Comparison of ENCODE assay signal across 8 cellular contexts in the genomic region with DNA sequence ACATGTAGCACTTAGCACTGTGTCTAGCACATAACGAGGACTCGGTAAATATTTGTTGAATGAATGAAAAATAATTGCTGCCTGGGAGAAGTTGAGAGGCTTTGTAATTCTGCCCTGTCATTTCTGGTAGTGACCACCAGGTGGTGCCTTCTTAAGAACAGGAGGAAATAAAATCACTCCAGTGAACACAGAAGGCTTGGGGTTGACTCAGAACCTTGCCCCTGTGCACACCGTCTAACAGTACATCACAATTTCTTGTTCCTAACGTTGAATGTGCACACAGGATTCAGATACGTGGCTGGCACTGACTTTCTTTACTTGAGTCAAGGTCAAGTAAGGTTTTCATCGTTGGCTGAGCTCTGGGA.
A peak's percentile ranks its signal among the peaks of the same experiment; 100 is the strongest.
DNase-seq lines count a peak whose midpoint lies in the region; ATAC-seq and TF ChIP-seq lines count a peak whose summit lies in the region.

No MANE protein-coding gene starts in this region.

- no peaks in the 10 kb centered on the region for H3K9me3 Mint-ChIP-seq in activated naive CD4-positive, alpha-beta T cell treated with anti-CD3 and anti-CD28 coated beads for 36 hours

- DNase-seq in AG10803 (ENCODE audit: low read depth) (peak; percentile 2), GM23248 (peak; percentile 35), OCI-LY7 (ENCODE audit: low spot score) (peak; percentile 53), iris pigment epithelial cell (ENCODE audit: low read depth) (peak; percentile 47), sigmoid colon (no peak)
- DNase-seq in activated naive CD4-positive, alpha-beta T cell treated with anti-CD3 and anti-CD28 coated beads for 36 hours = peak; percentile 69
- DNase-seq in stimulated activated CD8-positive, alpha-beta memory T cell treated with anti-CD3 and anti-CD28 coated beads, Interleukin-4, amount 100 ng/mL, for 24 hours (ENCODE audit: low read depth) = peak; percentile 5

- H3K27me3 Mint-ChIP-seq in activated naive CD4-positive, alpha-beta T cell treated with anti-CD3 and anti-CD28 coated beads for 36 hours (ENCODE audit: low read depth) = peaks cover 12% of the 10 kb centered on the region

- no peaks in the 10 kb centered on the region for H3F3A ChIP-seq in GM23248 (ENCODE audit: insufficient read depth)

- ATAC-seq in GM19463 (IDR thresholded peaks at IDR 0.05; ENCODE audit: unreplicated experiment) = no peak

- H3K36me3 Mint-ChIP-seq in activated naive CD4-positive, alpha-beta T cell treated with anti-CD3 and anti-CD28 coated beads for 36 hours (ENCODE audit: low read depth) = no peaks in the 10 kb centered on the region

- H3K4me1 Mint-ChIP-seq in activated naive CD4-positive, alpha-beta T cell treated with anti-CD3 and anti-CD28 coated beads for 36 hours (ENCODE audit: low read depth) = peaks cover 6% of the 10 kb centered on the region

- intact Hi-C loops in OCI-LY7 (cut with micrococcal nuclease; ENCODE audit: unreplicated experiment) = loop anchor here (2.0 kb wide), 1 partner anchor 397 kb away; no protein-coding TSS in a partner anchor
- intact Hi-C loops in activated naive CD4-positive, alpha-beta T cell treated with anti-CD3 and anti-CD28 coated beads for 36 hours (cut with micrococcal nuclease) = loop anchor here (1.0 to 2.0 kb wide), 3 partner anchors 25 to 396 kb away; no protein-coding TSS in a partner anchor
- intact Hi-C loops in sigmoid colon (cut with DNase I) = no loop called here

- 36 to 64% methylated on average over 4 to 6 of the region's 6 CpGs for WGBS in GM23248 (ENCODE audit: low coverage in 1 of 2, low lambda C conversion rate in 2 of 2, missing lambda C conversion rate in 2 of 2), 2 experiments
- WGBS in sigmoid colon, 2 donors = 18 to 36% methylated on average over 6 of the region's 6 CpGs

- POLR2A ChIA-PET in OCI-LY7 (lab: Charles Lee) = no interaction called here

- TF ChIP-seq EP300 in sigmoid colon (IDR thresholded peaks at IDR 0.05) = no peak

- no peaks in the 10 kb centered on the region for H3K9me3 ChIP-seq in GM23248 (ENCODE audit: low read depth)
- H3K9me3 ChIP-seq in OCI-LY7 (ENCODE audit: low read length) = no peaks in the 10 kb centered on the region
- H3K9me3 ChIP-seq in sigmoid colon = no peaks in the 10 kb centered on the region

- no peak overlapping the region for H3K4me3 Mint-ChIP-seq in activated naive CD4-positive, alpha-beta T cell treated with anti-CD3 and anti-CD28 coated beads for 36 hours

- in situ Hi-C loops in GM23248 (cut with MboI) = no loop called here

- H3K27ac ChIP-seq in GM23248 = no peak overlapping the region
- no peak overlapping the region for H3K27ac ChIP-seq in OCI-LY7 (ENCODE audit: low read depth, low read length, poor library complexity, severe bottlenecking)
- no peak overlapping the region for H3K27ac ChIP-seq in sigmoid colon

- H3K4me2 ChIP-seq in GM23248 (ENCODE audit: unreplicated experiment) (no peak overlapping the region), OCI-LY7 (ENCODE audit: low read length) (no peak overlapping the region)

- TF ChIP-seq CTCF in AG10803 (conservative IDR thresholded peaks at IDR 0.05; ENCODE audit: low read length) (peak; percentile 18), OCI-LY7 (conservative IDR thresholded peaks at IDR 0.05; ENCODE audit: low read length) (peak; percentile 78), sigmoid colon (IDR thresholded peaks at IDR 0.05) (peak in 2 of 4 experiments; percentile 18 to 28)

- H3K36me3 ChIP-seq in GM23248 (ENCODE audit: low read depth) = no peaks in the 10 kb centered on the region
- H3K36me3 ChIP-seq in OCI-LY7 (ENCODE audit: insufficient read depth, low read length) = no peaks in the 10 kb centered on the region
- H3K36me3 ChIP-seq in sigmoid colon = no peaks in the 10 kb centered on the region

- H3K27me3 ChIP-seq in GM23248 (replicated peaks; ENCODE audit: insufficient read depth) (no peaks in the 10 kb centered on the region), sigmoid colon (no peaks in the 10 kb centered on the region)

- H3K79me2 ChIP-seq in GM23248 (ENCODE audit: insufficient read depth) (no peaks in the 10 kb centered on the region), OCI-LY7 (ENCODE audit: insufficient read depth, low read depth, low read length) (no peaks in the 10 kb centered on the region)

- no peak overlapping the region for H3K9ac ChIP-seq in GM23248

- no peak for TF ChIP-seq POLR2A in sigmoid colon (IDR thresholded peaks at IDR 0.05)

- H4K20me1 ChIP-seq in GM23248 (ENCODE audit: insufficient read depth) = no peaks in the 10 kb centered on the region
- no peaks in the 10 kb centered on the region for H4K20me1 ChIP-seq in OCI-LY7 (ENCODE audit: insufficient read depth, low read length)

- no peak overlapping the region for H2AFZ ChIP-seq in GM23248
- H2AFZ ChIP-seq in OCI-LY7 (ENCODE audit: low read length) = no peak overlapping the region

- H3K9me2 ChIP-seq in GM23248 (ENCODE audit: insufficient read depth) = no peaks in the 10 kb centered on the region
- H3K9me2 ChIP-seq in OCI-LY7 (ENCODE audit: insufficient read depth, low read length) = no peaks in the 10 kb centered on the region

- no TSS peak for BruUV-seq in OCI-LY7 (replicated peaks; lab: Mats Ljungman, UMichigan)

- no peaks in the 10 kb centered on the region for H3K4me1 ChIP-seq in GM23248 (ENCODE audit: insufficient read depth)
- no peaks in the 10 kb centered on the region for H3K4me1 ChIP-seq in OCI-LY7 (ENCODE audit: insufficient read depth, low read length, poor library complexity, severe bottlenecking)
- no peaks in the 10 kb centered on the region for H3K4me1 ChIP-seq in sigmoid colon

- H3K4me3 ChIP-seq in AG10803 (ENCODE audit: low read length) (no peak overlapping the region), GM23248 (no peak overlapping the region), OCI-LY7 (ENCODE audit: low read depth, low read length, poor library complexity, severe bottlenecking) (no peak overlapping the region), sigmoid colon (no peak overlapping the region)

- H3K27ac Mint-ChIP-seq in activated naive CD4-positive, alpha-beta T cell treated with anti-CD3 and anti-CD28 coated beads for 36 hours = no peak overlapping the region

- CTCF ChIA-PET in OCI-LY7 (lab: Charles Lee; ENCODE audit: unreplicated experiment) = no interaction called here
- CTCF ChIA-PET in activated naive CD4-positive, alpha-beta T cell treated with anti-CD3 and anti-CD28 coated beads for 36 hours (lab: Charles Lee) = interaction anchor here (0.8 to 2.2 kb wide), 7 partner anchors 16 to 396 kb away, joined by 3 to 9 read pairs (median 3); no protein-coding TSS in a partner anchor
